ENCODE assay signal across 16 cellular contexts in the genomic region with DNA sequence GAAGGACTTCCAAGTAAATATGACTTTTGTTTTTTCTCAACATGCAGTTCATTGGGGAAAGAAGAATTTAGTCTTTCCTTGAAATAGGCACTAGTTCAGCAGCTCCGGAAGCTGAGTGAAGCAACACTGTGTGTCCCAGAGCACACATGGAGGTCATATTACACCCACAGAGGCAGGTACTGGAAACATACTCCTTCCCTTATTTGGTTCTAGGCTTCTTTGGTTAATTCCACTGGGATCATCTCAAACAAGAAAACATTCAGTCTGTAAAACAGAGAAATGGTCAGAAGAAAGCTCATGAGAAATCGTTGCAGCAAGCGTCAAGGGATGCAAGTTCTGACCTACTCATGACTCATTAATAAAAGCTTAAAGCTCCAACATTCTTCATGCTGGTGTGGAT.
A peak's percentile ranks its signal among the peaks of the same experiment; 100 is the strongest.
DNase-seq lines count a peak whose midpoint lies in the region; ATAC-seq and TF ChIP-seq lines count a peak whose summit lies in the region.
"Had no signal": no experiment of that assay in that cellular context is flagged by ENCODE, and none has a peak within 500 bp of the region (broad histone marks: within the 10 kb centered on the region; RNA-seq: fewer than 3 reads in every experiment).

No MANE protein-coding gene starts in this region.

- intact Hi-C loops in MCF 10A (cut with micrococcal nuclease) = no loop called here
- intact Hi-C loops in breast epithelium (cut with DNase I; ENCODE audit: low total_unique reads) = no loop called here
- intact Hi-C loops in tibial artery (cut with DNase I; ENCODE audit: low total_unique reads) = no loop called here

- peaks cover 46% of the 10 kb centered on the region for H3K9me3 Mint-ChIP-seq in MCF 10A (ENCODE audit: unreplicated experiment)
- H3K9me3 Mint-ChIP-seq: CD8-positive, alpha-beta T cell had no signal

- H3K27ac ChIP-seq in breast epithelium = no peak overlapping the region
- H3K27ac ChIP-seq in gastroesophageal sphincter = no peak overlapping the region
- peak overlapping the region; percentile 1 to 40 for H3K27ac ChIP-seq in tibial artery
- H3K27ac ChIP-seq: BLaER1, HL-60 had no signal

- POLR2A ChIA-PET in MCF 10A (lab: Yijun Ruan, JAX) = no interaction called here

- H3K4me1 ChIP-seq in breast epithelium (no peaks in the 10 kb centered on the region), gastroesophageal sphincter (no peaks in the 10 kb centered on the region), tibial artery (peaks cover 0 to 32% (median 3%) of the 10 kb centered on the region in 4 donors)
- H3K4me1 ChIP-seq: BLaER1 had no signal

- H3K36me3 ChIP-seq in breast epithelium (no peaks in the 10 kb centered on the region), gastroesophageal sphincter (no peaks in the 10 kb centered on the region), tibial artery (no peaks in the 10 kb centered on the region)
- H3K36me3 ChIP-seq: BLaER1 had no signal

- no peaks in the 10 kb centered on the region for H3K27me3 ChIP-seq in breast epithelium
- no peaks in the 10 kb centered on the region for H3K27me3 ChIP-seq in gastroesophageal sphincter
- no peaks in the 10 kb centered on the region for H3K27me3 ChIP-seq in tibial artery
- H3K27me3 ChIP-seq: BLaER1 had no signal

- no peaks in the 10 kb centered on the region for H3K27me3 Mint-ChIP-seq in MCF 10A (ENCODE audit: insufficient read depth, unreplicated experiment)

- in situ Hi-C loops in astrocyte of the spinal cord (cut with HindIII; ENCODE audit: low sequenced_read_pairs) = no loop called here

- 65 to 71% methylated on average over 2 to 3 of the region's 3 CpGs for WGBS in gastroesophageal sphincter (ENCODE audit: low coverage in 1 of 2), 2 donors

- no peaks in the 10 kb centered on the region for H3K4me1 Mint-ChIP-seq in MCF 10A (ENCODE audit: insufficient read depth, unreplicated experiment)

- H3K27ac Mint-ChIP-seq in MCF 10A (ENCODE audit: low read depth, unreplicated experiment) = no peak overlapping the region
- H3K27ac Mint-ChIP-seq: CD8-positive, alpha-beta T cell had no signal

- no peak for TF ChIP-seq CTCF in MCF 10A (IDR thresholded peaks at IDR 0.05; ENCODE audit: unreplicated experiment)
- no peak for TF ChIP-seq CTCF in breast epithelium (IDR thresholded peaks at IDR 0.05)
- TF ChIP-seq CTCF in astrocyte of the spinal cord (IDR thresholded peaks at IDR 0.05; ENCODE audit: low read depth, low read length) = no peak
- TF ChIP-seq CTCF in gastroesophageal sphincter (IDR thresholded peaks at IDR 0.05) = no peak
- TF ChIP-seq CTCF in tibial artery (IDR thresholded peaks at IDR 0.05) = no peak

- no peaks in the 10 kb centered on the region for H3K36me3 Mint-ChIP-seq in MCF 10A (ENCODE audit: insufficient read depth, unreplicated experiment)
- H3K36me3 Mint-ChIP-seq: CD8-positive, alpha-beta T cell had no signal

- H3K9me3 ChIP-seq in breast epithelium = no peaks in the 10 kb centered on the region
- no peaks in the 10 kb centered on the region for H3K9me3 ChIP-seq in gastroesophageal sphincter
- H3K9me3 ChIP-seq in tibial artery = no peaks in the 10 kb centered on the region
- H3K9me3 ChIP-seq: BLaER1 had no signal

- no peak overlapping the region for H3K4me3 Mint-ChIP-seq in MCF 10A (ENCODE audit: unreplicated experiment)
- H3K4me3 Mint-ChIP-seq: CD8-positive, alpha-beta T cell had no signal

- TF ChIP-seq EP300 in gastroesophageal sphincter (IDR thresholded peaks at IDR 0.05) = no peak

- H3K4me3 ChIP-seq in breast epithelium (no peak overlapping the region), astrocyte of the spinal cord (ENCODE audit: low read depth, low read length) (no peak overlapping the region), gastroesophageal sphincter (no peak overlapping the region), tibial artery (no peak overlapping the region)
- H3K4me3 ChIP-seq: BLaER1 had no signal

- DNase-seq in MCF 10A (ENCODE audit: unreplicated experiment) (peak; percentile 55), breast epithelium (ENCODE audit: low spot score in 2 of 2) (no peak), astrocyte of the spinal cord (ENCODE audit: low read depth, low spot score) (peak; percentile 29), tibial artery (no peak), dermis blood vessel endothelial cell (no peak)
- DNase-seq: CD8-positive, alpha-beta T cell; NCI-H187; NCI-H2171; NCI-H446; NCI-H82; PC-3 had no signal

- BruUV-seq in MCF 10A (replicated peaks; lab: Mats Ljungman, UMichigan) = no TSS peak

- ATAC-seq in gastroesophageal sphincter (peak; percentile 63), GM21529 (IDR thresholded peaks at IDR 0.05; ENCODE audit: unreplicated experiment) (no peak)
- ATAC-seq: CD8-positive, alpha-beta T cell; HCT116; PC-3 had no signal

- CTCF ChIA-PET in MCF 10A (lab: Yijun Ruan, JAX) = no interaction called here

- TF ChIP-seq POLR2A in breast epithelium (IDR thresholded peaks at IDR 0.05) (no peak), gastroesophageal sphincter (IDR thresholded peaks at IDR 0.05) (no peak)

Comparison
In these comparisons a context has a peak if more than half of its experiments do, and no peak if none do; other contexts are left out.
1. DNase-seq: peak in MCF 10A (single experiment) and astrocyte of the spinal cord (single experiment); none in breast epithelium (0 of 2), tibial artery (0 of 2) and dermis blood vessel endothelial cell (single experiment).
2. H3K27ac ChIP-seq: peak in tibial artery (2 of 2); none in breast epithelium (0 of 2) and gastroesophageal sphincter (0 of 4).